ENCODE assay signal across 26 cellular contexts in the genomic region with DNA sequence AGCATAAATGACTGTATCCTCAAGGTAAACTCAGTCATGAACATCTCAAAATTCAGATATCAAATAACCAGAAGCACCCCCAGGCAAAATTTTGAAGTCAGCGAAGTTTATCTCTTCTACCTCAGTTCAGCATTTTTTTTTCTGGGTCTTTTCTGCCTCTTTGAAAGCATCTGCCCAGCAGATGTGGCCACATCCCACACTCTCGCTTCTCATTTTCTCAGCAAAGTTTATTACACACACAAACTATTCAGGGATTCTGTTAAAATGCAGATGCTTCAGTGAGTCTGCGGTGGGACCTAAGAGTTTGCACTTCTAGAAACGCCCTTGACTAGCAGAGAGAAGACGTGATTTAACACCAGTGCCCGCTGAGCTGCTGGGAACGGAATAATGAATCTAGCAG. TPM values are rescaled to one million over a fixed set of nuclear protein-coding genes. Genes with fewer than 3 reads are reported as not detected.
DNase-seq lines count a peak whose midpoint lies in the region; ATAC-seq, FAIRE-seq and TF ChIP-seq lines count a peak whose summit lies in the region.
"Had no signal": no experiment of that assay in that cellular context is flagged by ENCODE, and none has a peak within 500 bp of the region (broad histone marks: within the 10 kb centered on the region; RNA-seq: fewer than 3 reads in every experiment).

No MANE protein-coding gene starts in this region.

- H3K4me1 Mint-ChIP-seq in stimulated activated naive CD8-positive, alpha-beta T cell treated with anti-CD3 and anti-CD28 coated beads, Interleukin-15, amount 100 ng/mL, for 72 hours, result no peaks in the 10 kb centered on the region
- H3K4me1 Mint-ChIP-seq: activated CD4-positive, alpha-beta T cell treated with anti-CD3 and anti-CD28 coated beads for 36 hours; CD4-positive, alpha-beta memory T cell had no signal

- peak; percentile 43 for DNase-seq in AG20443 (ENCODE audit: low spot score)
- DNase-seq in RCC 7860 (ENCODE audit: low spot score), result no peak
- peak; percentile 14 for DNase-seq in fibroblast of gingiva (ENCODE audit: low read depth)
- no peak for DNase-seq in lower leg skin (ENCODE audit: low spot score in 2 of 2)
- no peak for DNase-seq in stimulated activated naive CD8-positive, alpha-beta T cell treated with anti-CD3 and anti-CD28 coated beads, Interleukin-15, amount 100 ng/mL, for 72 hours
- no peak for DNase-seq in NCI-H2171 treated with DMSO at 0.1 percent for 48 hours (lab: John Stamatoyannopoulos, UW)
- DNase-seq in NCI-H2107 treated with DMSO at 0.1 percent for 48 hours (lab: John Stamatoyannopoulos, UW; ENCODE audit: unreplicated experiment), result no peak
- DNase-seq: ACHN; activated CD4-positive, alpha-beta T cell treated with anti-CD3 and anti-CD28 coated beads for 36 hours; activated CD8-positive, alpha-beta memory T cell treated with anti-CD3 and anti-CD28 coated beads for 24 hours; activated naive CD4-positive, alpha-beta T cell treated with Interleukin-2 at 50 U/mL for 16 hours; activated T-cell treated with anti-CD3 and anti-CD28 coated beads, Interleukin-2, amount 50 U/mL, for 24 hours; amygdala; CD4-positive, alpha-beta memory T cell; dermis blood vessel endothelial cell; lower lobe of right lung; NCI-H1417 treated with DMSO at 0.1 percent for 48 hours; NCI-H524 treated with DMSO at 0.1 percent for 48 hours; uterus had no signal

- H3K4me3 Mint-ChIP-seq in stimulated activated naive CD8-positive, alpha-beta T cell treated with anti-CD3 and anti-CD28 coated beads, Interleukin-15, amount 100 ng/mL, for 72 hours, result no peak overlapping the region
- H3K4me3 Mint-ChIP-seq: activated CD4-positive, alpha-beta T cell treated with anti-CD3 and anti-CD28 coated beads for 36 hours; activated T-cell treated with anti-CD3 and anti-CD28 coated beads, Interleukin-2, amount 50 U/mL, for 24 hours; CD4-positive, alpha-beta memory T cell had no signal

- no peaks in the 10 kb centered on the region for H3K9me3 Mint-ChIP-seq in stimulated activated naive CD8-positive, alpha-beta T cell treated with anti-CD3 and anti-CD28 coated beads, Interleukin-15, amount 100 ng/mL, for 72 hours

- WGBS in lower leg skin, 2 donors, result 40 to 61% methylated on average over 7 of the region's 7 CpGs

- ATAC-seq in GM21526 (IDR thresholded peaks at IDR 0.05; ENCODE audit: low FRiP score, unreplicated experiment), result peak; percentile 61
- ATAC-seq in stimulated activated naive CD8-positive, alpha-beta T cell treated with anti-CD3 and anti-CD28 coated beads, Interleukin-15, amount 100 ng/mL, for 72 hours, result no peak
- ATAC-seq: activated CD4-positive, alpha-beta T cell treated with anti-CD3 and anti-CD28 coated beads for 36 hours; HepG2; Right ventricle myocardium inferior had no signal

- TF ChIP-seq CTCF in lower leg skin (IDR thresholded peaks at IDR 0.05), result no peak

- no peak for TF ChIP-seq POLR2A in lower leg skin (IDR thresholded peaks at IDR 0.05)

- no peak overlapping the region for H3K4me3 ChIP-seq in lower leg skin (ENCODE audit: low read depth, poor library complexity, severe bottlenecking)
- H3K4me3 ChIP-seq: lower lobe of right lung, suprapubic skin, uterus had no signal

- H3K27me3 Mint-ChIP-seq in stimulated activated naive CD8-positive, alpha-beta T cell treated with anti-CD3 and anti-CD28 coated beads, Interleukin-15, amount 100 ng/mL, for 72 hours, result peaks cover 5% of the 10 kb centered on the region
- H3K27me3 Mint-ChIP-seq: activated T-cell treated with anti-CD3 and anti-CD28 coated beads, Interleukin-2, amount 50 U/mL, for 24 hours; CD4-positive, alpha-beta memory T cell had no signal

- H3K27ac Mint-ChIP-seq in stimulated activated naive CD8-positive, alpha-beta T cell treated with anti-CD3 and anti-CD28 coated beads, Interleukin-15, amount 100 ng/mL, for 72 hours, result no peak overlapping the region
- H3K27ac Mint-ChIP-seq: activated CD4-positive, alpha-beta T cell treated with anti-CD3 and anti-CD28 coated beads for 36 hours; activated T-cell treated with anti-CD3 and anti-CD28 coated beads, Interleukin-2, amount 50 U/mL, for 24 hours; CD4-positive, alpha-beta memory T cell had no signal

- peak; percentile 5 for FAIRE-seq in RCC 7860 (lab: Jason Lieb, UNC)
- FAIRE-seq: GM12891, HepG2, keratinocyte, TTC549 had no signal

- intact Hi-C loops in lower leg skin (cut with DNase I; ENCODE audit: low total_unique reads), result no loop called here

RNA-seq across cellular contexts. Expression of a gene that starts 19.4 kb away (rescaled TPM):
- 1 to 10 TPM; 2.7 to 4.8 (median 3.3) TPM for total RNA-seq in lower leg skin
- total RNA-seq: activated CD4-positive, alpha-beta T cell treated with anti-CD3 and anti-CD28 coated beads for 36 hours; CD4-positive, alpha-beta memory T cell had no signal

Comparison
In these comparisons a context has a peak if more than half of its experiments do, and no peak if none do; other contexts are left out.
1. DNase-seq: peak in AG20443 (single experiment) and fibroblast of gingiva (single experiment); none in RCC 7860 (single experiment), lower leg skin (0 of 2), stimulated activated naive CD8-positive, alpha-beta T cell treated with anti-CD3 and anti-CD28 coated beads, Interleukin-15, amount 100 ng/mL, for 72 hours (0 of 2), NCI-H2171 treated with DMSO at 0.1 percent for 48 hours (single experiment) and NCI-H2107 treated with DMSO at 0.1 percent for 48 hours (single experiment).